In genomic region chr1:208541225-208541855, GRCh38 we compare ENCODE assay signal across 18 cellular contexts.
DNase-seq lines count a peak whose midpoint lies in the region; ATAC-seq lines count a peak whose summit lies in the region.
"Had no signal": no experiment of that assay in that cellular context is flagged by ENCODE, and none has a peak within 500 bp of the region (broad histone marks: within the 10 kb centered on the region; RNA-seq: fewer than 3 reads in every experiment).

No MANE protein-coding gene starts in this region.

- ATAC-seq in GM18909 (IDR thresholded peaks at IDR 0.05; ENCODE audit: poor library complexity, unreplicated experiment) (peak; percentile 71), HG03571 (IDR thresholded peaks at IDR 0.05; ENCODE audit: unreplicated experiment) (no peak), HG03342 (IDR thresholded peaks at IDR 0.05; ENCODE audit: unreplicated experiment) (no peak)
- ATAC-seq in effector memory CD8-positive, alpha-beta T cell (replicated peaks) = peak; percentile 70

- H3K36me3 Mint-ChIP-seq in effector memory CD8-positive, alpha-beta T cell (ENCODE audit: insufficient read depth) = no peaks in the 10 kb centered on the region

- peaks cover 4 to 37% of the 10 kb centered on the region in 2 donors for H3K4me1 Mint-ChIP-seq in effector memory CD8-positive, alpha-beta T cell (ENCODE audit: low read depth in 2 of 2)

- peak; percentile 12 for DNase-seq in ELR (ENCODE audit: low read depth)
- peak; percentile 81 for DNase-seq in NCI-H2107 treated with DMSO at 0.1 percent for 48 hours (lab: John Stamatoyannopoulos, UW; ENCODE audit: unreplicated experiment)
- peak in 1 of 3 experiments; percentile 12 for DNase-seq in effector memory CD8-positive, alpha-beta T cell
- no peak for DNase-seq in MV-4-11 (lab: John Stamatoyannopoulos, UW)
- no peak for DNase-seq in SIG-M5 (lab: John Stamatoyannopoulos, UW)
- DNase-seq: activated CD4-positive, alpha-beta T cell treated with anti-CD3 and anti-CD28 coated beads, Interleukin-2, amount 50 U/mL, for 4 hours; COR-L47; glutamatergic neuron; HFFc6; Kasumi-1; NCI-H1930; stimulated activated CD4-positive, alpha-beta T cell treated with anti-CD3 and anti-CD28 coated beads, Interleukin-2, amount 100 ng/mL, for 48 hours; stimulated activated CD8-positive, alpha-beta memory T cell treated with anti-CD3 and anti-CD28 coated beads, Interleukin-4, amount 100 ng/mL, for 48 hours; tibial artery had no signal

- no peak overlapping the region for H3K27ac Mint-ChIP-seq in effector memory CD8-positive, alpha-beta T cell
- H3K27ac Mint-ChIP-seq: activated T-helper 1 cell treated with anti-CD3 and anti-CD28 coated beads, Interleukin-12 subunit alpha, Interleukin-12 subunit beta, Interleukin-2, Interleukin-4 antibody, amounts not matched to agents 30 ng/mL and 10 ng/mL and 1 ng/mL, durations not matched to agents 14 hours and 24 hours and 36 hours; HFFc6 had no signal

- H3K4me3 Mint-ChIP-seq in effector memory CD8-positive, alpha-beta T cell = peak overlapping the region in 1 of 2 donors; percentile 16
- H3K4me3 Mint-ChIP-seq: activated T-helper 1 cell treated with anti-CD3 and anti-CD28 coated beads, Interleukin-12 subunit alpha, Interleukin-12 subunit beta, Interleukin-2, Interleukin-4 antibody, amounts not matched to agents 30 ng/mL and 10 ng/mL and 1 ng/mL, durations not matched to agents 14 hours and 24 hours and 36 hours; HFFc6 had no signal

- peaks cover 0 to 16% of the 10 kb centered on the region in 2 donors for H3K27me3 Mint-ChIP-seq in effector memory CD8-positive, alpha-beta T cell

- H3K9me3 Mint-ChIP-seq in effector memory CD8-positive, alpha-beta T cell = peaks cover 0 to 8% of the 10 kb centered on the region in 2 donors
- H3K9me3 Mint-ChIP-seq: activated T-helper 1 cell treated with anti-CD3 and anti-CD28 coated beads, Interleukin-12 subunit alpha, Interleukin-12 subunit beta, Interleukin-2, Interleukin-4 antibody, amounts not matched to agents 30 ng/mL and 10 ng/mL and 1 ng/mL, durations not matched to agents 14 hours and 24 hours and 36 hours; HFFc6 had no signal

Comparison
In these comparisons a context has a peak if more than half of its experiments do, and no peak if none do; other contexts are left out.
1. DNase-seq: peak in ELR (single experiment) and NCI-H2107 treated with DMSO at 0.1 percent for 48 hours (single experiment); none in MV-4-11 (single experiment) and SIG-M5 (single experiment).
2. ATAC-seq: peak in GM18909 (single experiment) and effector memory CD8-positive, alpha-beta T cell (single experiment); none in HG03571 (single experiment) and HG03342 (single experiment).